20 cellular contexts compared by ENCODE assay signal in genomic region chr1:12140016-12140415, GRCh38.
"Had no signal": no experiment of that assay in that cellular context is flagged by ENCODE, and none has a peak within 500 bp of the region (broad histone marks: within the 10 kb centered on the region; RNA-seq: fewer than 3 reads in every experiment).

No MANE protein-coding gene starts in this region.

- H3K9me3 Mint-ChIP-seq: activated naive CD4-positive, alpha-beta T cell treated with anti-CD3 and anti-CD28 coated beads, Interleukin-2, amount 50 U/mL, for 72 hours; stimulated activated naive B cell treated with anti-CD40 and anti-IgM and Interleukin-4, amounts not matched to agents 10 μg/mL and 1 μg/mL and 100 μg/mL, for 72 hours had no signal

- H3K4me1 ChIP-seq: pancreas had no signal

- H3K36me3 ChIP-seq: adrenal gland, ascending aorta, lower lobe of right lung, pancreas, right atrium auricular region, thoracic aorta, upper lobe of left lung had no signal

- ATAC-seq: activated CD8-positive, alpha-beta T cell treated with anti-CD3 and anti-CD28 coated beads, Interleukin-2, amount 10 ng/mL, durations not matched to agents 7 days and 5 days; activated naive CD4-positive, alpha-beta T cell treated with anti-CD3 and anti-CD28 coated beads, Interleukin-2, amount 50 U/mL, for 72 hours; lower lobe of right lung; naive thymus-derived CD4-positive, alpha-beta T cell; pancreas; psoas muscle; stimulated activated naive B cell treated with anti-CD40 and anti-IgM and Interleukin-4, amounts not matched to agents 10 μg/mL and 1 μg/mL and 100 μg/mL, for 72 hours; T-helper 17 cell had no signal

- H3K9me3 ChIP-seq: adrenal gland, ascending aorta, lower lobe of right lung, pancreas, psoas muscle, right atrium auricular region, thoracic aorta, upper lobe of left lung had no signal

- H3K27me3 ChIP-seq: adrenal gland, ascending aorta, pancreas, right atrium auricular region, upper lobe of left lung had no signal

- H3K27me3 Mint-ChIP-seq: naive thymus-derived CD4-positive, alpha-beta T cell; stimulated activated naive B cell treated with anti-CD40 and anti-IgM and Interleukin-4, amounts not matched to agents 10 μg/mL and 1 μg/mL and 100 μg/mL, for 72 hours; T-helper 17 cell had no signal

- DNase-seq: activated CD4-positive, alpha-beta T cell treated with anti-CD3 and anti-CD28 coated beads for 48 hours; activated CD8-positive, alpha-beta T cell treated with anti-CD3 and anti-CD28 coated beads, Interleukin-2, amount 10 ng/mL, durations not matched to agents 7 days and 5 days; activated T-cell treated with anti-CD3 and anti-CD28 coated beads, Interleukin-2, amount 50 U/mL, for 1 hour; adrenal gland; central memory CD4-positive, alpha-beta T cell; naive thymus-derived CD4-positive, alpha-beta T cell; psoas muscle; stimulated activated CD4-positive, alpha-beta T cell treated with anti-CD3 and anti-CD28 coated beads, Interleukin-1b, Interleukin-23, amount 100 ng/mL, for 48 hours; stimulated activated naive B cell treated with anti-CD40 and anti-IgM and Interleukin-4, amounts not matched to agents 10 μg/mL and 1 μg/mL and 100 μg/mL, for 72 hours; SW 1271; T-helper 17 cell; upper lobe of left lung had no signal

- H3K27ac Mint-ChIP-seq: activated CD8-positive, alpha-beta T cell treated with anti-CD3 and anti-CD28 coated beads, Interleukin-2, amount 10 ng/mL, durations not matched to agents 7 days and 5 days; T-helper 17 cell had no signal

- H3K4me3 Mint-ChIP-seq: activated CD8-positive, alpha-beta T cell treated with anti-CD3 and anti-CD28 coated beads, Interleukin-2, amount 10 ng/mL, durations not matched to agents 7 days and 5 days; naive thymus-derived CD4-positive, alpha-beta T cell; stimulated activated naive B cell treated with anti-CD40 and anti-IgM and Interleukin-4, amounts not matched to agents 10 μg/mL and 1 μg/mL and 100 μg/mL, for 72 hours; T-helper 17 cell had no signal

- H3K4me3 ChIP-seq: adrenal gland, ascending aorta, lower lobe of right lung, pancreas, psoas muscle, right atrium auricular region, SK-N-MC, thoracic aorta, upper lobe of left lung had no signal

- H3K36me3 Mint-ChIP-seq: stimulated activated naive B cell treated with anti-CD40 and anti-IgM and Interleukin-4, amounts not matched to agents 10 μg/mL and 1 μg/mL and 100 μg/mL, for 72 hours had no signal

- H3K27ac ChIP-seq: adrenal gland, ascending aorta, epithelial cell of prostate, lower lobe of right lung, pancreas, psoas muscle, right atrium auricular region, SK-N-MC, thoracic aorta, upper lobe of left lung had no signal
